21 cellular contexts compared by ENCODE assay signal in the genomic region with DNA sequence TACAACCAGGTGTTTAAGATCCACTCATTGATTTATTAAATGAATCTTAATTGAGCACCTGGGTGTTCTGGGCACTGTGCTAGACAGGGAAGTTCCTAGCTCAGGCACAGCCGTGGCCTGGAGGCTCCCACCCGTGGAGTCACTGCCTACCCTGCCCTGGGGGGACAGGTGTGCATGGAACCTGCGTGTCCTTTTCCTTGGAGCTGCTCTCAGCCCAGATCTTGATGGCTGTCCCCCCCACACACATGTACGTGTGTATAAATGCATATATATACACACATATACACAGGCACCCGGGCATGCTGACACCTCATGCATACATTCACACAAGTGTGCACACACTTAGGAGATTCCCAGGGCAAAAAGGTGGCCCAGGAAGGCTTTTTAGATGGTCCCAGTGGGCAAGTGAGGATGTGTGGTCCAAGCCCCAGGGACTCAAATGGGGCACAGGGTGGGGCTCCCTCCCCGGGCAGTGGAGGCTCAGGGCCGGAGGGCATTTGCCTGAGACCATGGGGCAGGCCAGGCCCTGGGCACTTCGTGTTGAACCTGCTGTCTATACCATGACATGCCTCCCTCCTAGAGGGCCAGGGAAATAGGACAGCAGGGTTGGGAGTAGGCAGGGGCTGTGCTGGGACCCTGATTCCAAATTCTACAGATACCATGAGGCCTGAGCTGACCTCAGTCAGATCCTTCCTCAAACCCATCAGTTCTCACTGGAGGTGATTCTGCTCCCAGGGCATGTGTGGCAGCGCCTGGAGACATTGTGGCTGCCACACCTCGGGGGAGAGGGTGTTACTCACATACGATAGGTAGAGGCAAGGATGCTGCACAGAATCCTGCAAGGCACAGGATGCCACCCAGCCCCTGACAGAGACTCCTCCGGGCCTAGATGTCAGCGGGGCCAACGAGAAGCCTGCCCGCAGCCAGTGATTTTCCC.
DNase-seq lines count a peak whose midpoint lies in the region; ATAC-seq and TF ChIP-seq lines count a peak whose summit lies in the region.
"Had no signal": no experiment of that assay in that cellular context is flagged by ENCODE, and none has a peak within 500 bp of the region (broad histone marks: within the 10 kb centered on the region; RNA-seq: fewer than 3 reads in every experiment).

No MANE protein-coding gene starts in this region.

- no peaks in the 10 kb centered on the region for H3K79me2 ChIP-seq in PC-3 (ENCODE audit: low read length)

- H2AK5ac ChIP-seq in mesenchymal stem cell (ENCODE audit: low read length, severe bottlenecking): no peak overlapping the region

- H3K79me1 ChIP-seq in mesenchymal stem cell (replicated peaks; ENCODE audit: low read length, poor library complexity, severe bottlenecking): peaks cover 37% of the 10 kb centered on the region

- no peak for DNase-seq in activated T-cell treated with anti-CD3 and anti-CD28 coated beads, Interleukin-2, amount 50 U/mL, for 24 hours
- DNase-seq in activated T-cell treated with anti-CD3 and anti-CD28 coated beads, Interleukin-2, amount 50 U/mL, for 4 hours: no peak
- DNase-seq in adipocyte (ENCODE audit: low read depth): no peak
- no peak for DNase-seq in mesenchymal stem cell
- DNase-seq in thoracic aorta (ENCODE audit: low spot score): no peak
- no peak for DNase-seq in left colon
- no peak for DNase-seq in PC-3
- no peak for DNase-seq in GDM1 (lab: John Stamatoyannopoulos, UW)
- DNase-seq: activated B cell treated with CpG ODN at 0.5 μM for 24 hours; activated CD4-positive, alpha-beta memory T cell treated with anti-CD3 and anti-CD28 coated beads, Interleukin-2, amount 10 ng/mL, durations not matched to agents 7 days and 5 days; CD8-positive, alpha-beta memory T cell; effector CD4-positive, alpha-beta T cell; naive B cell; NCI-H1436 treated with DMSO at 0.1 percent for 48 hours; NCI-H2171 treated with DMSO at 0.1 percent for 48 hours; NCI-H524 treated with DMSO at 0.1 percent for 48 hours; T1000 had no signal

- H3K27ac ChIP-seq in mesenchymal stem cell (ENCODE audit: low read length, poor library complexity, severe bottlenecking): no peak overlapping the region
- peak overlapping the region; percentile 90 to 92 for H3K27ac ChIP-seq in thoracic aorta
- H3K27ac ChIP-seq in PC-3 (ENCODE audit: low read length): no peak overlapping the region

- H3K9ac ChIP-seq in adipocyte (ENCODE audit: low read length) (peak overlapping the region; percentile 77), mesenchymal stem cell (ENCODE audit: low read length) (peak overlapping the region; percentile 15), PC-3 (ENCODE audit: low read length) (no peak overlapping the region)

- CTCF ChIA-PET in PC-3 (lab: Charles Lee): no interaction called here

- H3K9me3 ChIP-seq in adipocyte (ENCODE audit: control insufficient read depth, low read length) (no peaks in the 10 kb centered on the region), mesenchymal stem cell (ENCODE audit: control insufficient read depth, low read length) (no peaks in the 10 kb centered on the region), thoracic aorta (no peaks in the 10 kb centered on the region), PC-3 (ENCODE audit: low read length) (no peaks in the 10 kb centered on the region)
- H3K9me3 ChIP-seq: HAP-1 had no signal

- 94% methylated on average over 14 of the region's 15 CpGs for WGBS in mesenchymal stem cell

- H3K27me3 Mint-ChIP-seq in activated T-cell treated with anti-CD3 and anti-CD28 coated beads, Interleukin-2, amount 50 U/mL, for 24 hours: no peaks in the 10 kb centered on the region
- no peaks in the 10 kb centered on the region for H3K27me3 Mint-ChIP-seq in activated T-cell treated with anti-CD3 and anti-CD28 coated beads, Interleukin-2, amount 50 U/mL, for 4 hours (ENCODE audit: low read depth)
- H3K27me3 Mint-ChIP-seq: activated B cell treated with CpG ODN at 0.5 μM for 24 hours; activated CD4-positive, alpha-beta memory T cell treated with anti-CD3 and anti-CD28 coated beads, Interleukin-2, amount 10 ng/mL, durations not matched to agents 7 days and 5 days; CD8-positive, alpha-beta memory T cell; IgD-negative memory B cell; memory B cell; naive B cell; type B pancreatic cell had no signal

- H4K91ac ChIP-seq in mesenchymal stem cell (ENCODE audit: low read length): no peak overlapping the region

- no peak overlapping the region for H3K4ac ChIP-seq in mesenchymal stem cell (ENCODE audit: low read depth in 1 of 2, low read length in 2 of 2)

- peaks cover 24% of the 10 kb centered on the region for H3K4me1 ChIP-seq in adipocyte (ENCODE audit: control insufficient read depth, insufficient read depth, low read length)
- H3K4me1 ChIP-seq in mesenchymal stem cell (ENCODE audit: control insufficient read depth, insufficient read depth, low read depth, low read length): peaks cover 5% of the 10 kb centered on the region
- H3K4me1 ChIP-seq in thoracic aorta (ENCODE audit: control insufficient read depth in 1 of 2, low read depth in 2 of 2): peaks cover 26 to 44% of the 10 kb centered on the region in 2 donors
- no peaks in the 10 kb centered on the region for H3K4me1 ChIP-seq in PC-3 (ENCODE audit: insufficient read depth, low read length)
- H3K4me1 ChIP-seq: HAP-1 had no signal

- H3K18ac ChIP-seq in mesenchymal stem cell (ENCODE audit: low read depth in 1 of 2, low read length in 2 of 2): no peak overlapping the region

- H2AFZ ChIP-seq in mesenchymal stem cell (ENCODE audit: low read depth, low read length) (no peak overlapping the region), PC-3 (ENCODE audit: low read length) (no peak overlapping the region)

- no peak overlapping the region for H3K14ac ChIP-seq in mesenchymal stem cell (ENCODE audit: low read length in 2 of 2)

- no peaks in the 10 kb centered on the region for H3K27me3 ChIP-seq in adipocyte (replicated peaks; ENCODE audit: control insufficient read depth, insufficient read depth, low read length)
- no peaks in the 10 kb centered on the region for H3K27me3 ChIP-seq in mesenchymal stem cell (ENCODE audit: control insufficient read depth in 1 of 2, insufficient read depth in 1 of 2, low read length in 2 of 2)
- H3K27me3 ChIP-seq in thoracic aorta (replicated peaks; ENCODE audit: insufficient read depth): no peaks in the 10 kb centered on the region
- H3K27me3 ChIP-seq in PC-3 (ENCODE audit: low read length): no peaks in the 10 kb centered on the region

- no peak overlapping the region for H3K23ac ChIP-seq in mesenchymal stem cell (ENCODE audit: low read length in 2 of 2)

- POLR2A ChIA-PET in PC-3 (lab: Charles Lee; ENCODE audit: unreplicated experiment): no interaction called here

- no peak overlapping the region for H2BK5ac ChIP-seq in mesenchymal stem cell (ENCODE audit: low read depth, low read length, poor library complexity, severe bottlenecking)

- H3K4me3 ChIP-seq in adipocyte (ENCODE audit: low read length) (no peak overlapping the region), mesenchymal stem cell (ENCODE audit: insufficient read depth in 1 of 2, low read depth in 1 of 2, low read length in 2 of 2) (no peak overlapping the region), thoracic aorta (no peak overlapping the region), PC-3 (ENCODE audit: low read length) (no peak overlapping the region)
- H3K4me3 ChIP-seq: HAP-1 had no signal

- H3K36me3 ChIP-seq in adipocyte (ENCODE audit: control insufficient read depth, insufficient read depth, low read length, severe bottlenecking): peaks cover 28% of the 10 kb centered on the region
- peaks cover 41 to 76% of the 10 kb centered on the region in 2 experiments for H3K36me3 ChIP-seq in mesenchymal stem cell (ENCODE audit: control insufficient read depth in 1 of 2, insufficient read depth in 2 of 2, low read depth in 1 of 2, low read length in 2 of 2)
- H3K36me3 ChIP-seq in thoracic aorta: peaks cover 15% of the 10 kb centered on the region
- no peaks in the 10 kb centered on the region for H3K36me3 ChIP-seq in PC-3 (ENCODE audit: low read depth, low read length)
- H3K36me3 ChIP-seq: HAP-1 had no signal

- H2BK15ac ChIP-seq in mesenchymal stem cell (ENCODE audit: low read depth, poor library complexity, severe bottlenecking): no peak overlapping the region

- H2BK120ac ChIP-seq in mesenchymal stem cell (ENCODE audit: low read depth, low read length): no peak overlapping the region

- no peaks in the 10 kb centered on the region for H3K9me3 Mint-ChIP-seq in activated T-cell treated with anti-CD3 and anti-CD28 coated beads, Interleukin-2, amount 50 U/mL, for 24 hours
- no peaks in the 10 kb centered on the region for H3K9me3 Mint-ChIP-seq in activated T-cell treated with anti-CD3 and anti-CD28 coated beads, Interleukin-2, amount 50 U/mL, for 4 hours
- H3K9me3 Mint-ChIP-seq: activated B cell treated with CpG ODN at 0.5 μM for 24 hours; activated CD4-positive, alpha-beta memory T cell treated with anti-CD3 and anti-CD28 coated beads, Interleukin-2, amount 10 ng/mL, durations not matched to agents 7 days and 5 days; IgD-negative memory B cell; memory B cell; naive B cell; type B pancreatic cell had no signal

- H4K8ac ChIP-seq in mesenchymal stem cell (ENCODE audit: low read length): no peak overlapping the region

- no peak overlapping the region for H3K4me3 Mint-ChIP-seq in activated T-cell treated with anti-CD3 and anti-CD28 coated beads, Interleukin-2, amount 50 U/mL, for 24 hours
- no peak overlapping the region for H3K4me3 Mint-ChIP-seq in activated T-cell treated with anti-CD3 and anti-CD28 coated beads, Interleukin-2, amount 50 U/mL, for 4 hours
- H3K4me3 Mint-ChIP-seq: activated B cell treated with CpG ODN at 0.5 μM for 24 hours; activated CD4-positive, alpha-beta memory T cell treated with anti-CD3 and anti-CD28 coated beads, Interleukin-2, amount 10 ng/mL, durations not matched to agents 7 days and 5 days; CD8-positive, alpha-beta memory T cell; memory B cell; naive B cell; type B pancreatic cell had no signal

- BruUV-seq in PC-3 (replicated peaks; lab: Mats Ljungman, UMichigan): no TSS peak

- H3F3A ChIP-seq in PC-3 (ENCODE audit: low read length, unreplicated experiment): no peaks in the 10 kb centered on the region

- H2BK12ac ChIP-seq in mesenchymal stem cell (ENCODE audit: low read length in 2 of 2): no peak overlapping the region

- H3K4me1 Mint-ChIP-seq in activated T-cell treated with anti-CD3 and anti-CD28 coated beads, Interleukin-2, amount 50 U/mL, for 24 hours (ENCODE audit: low read depth): peaks cover 15% of the 10 kb centered on the region
- H3K4me1 Mint-ChIP-seq in activated T-cell treated with anti-CD3 and anti-CD28 coated beads, Interleukin-2, amount 50 U/mL, for 4 hours (ENCODE audit: low read depth): peaks cover 17% of the 10 kb centered on the region
- H3K4me1 Mint-ChIP-seq: activated B cell treated with CpG ODN at 0.5 μM for 24 hours, memory B cell had no signal

- no peaks in the 10 kb centered on the region for H4K20me1 ChIP-seq in PC-3 (ENCODE audit: low read length)

- ATAC-seq in activated T-cell treated with anti-CD3 and anti-CD28 coated beads, Interleukin-2, amount 50 U/mL, for 4 hours: no peak
- ATAC-seq in thoracic aorta (ENCODE audit: insufficient number of reproducible peaks, low FRiP score, low read depth): no peak
- no peak for ATAC-seq in left colon
- no peak for ATAC-seq in PC-3

- intact Hi-C loops in left colon (cut with DNase I, micrococcal nuclease) (no loop called here), PC-3 (cut with micrococcal nuclease) (no loop called here)

- H3K36me3 Mint-ChIP-seq in activated T-cell treated with anti-CD3 and anti-CD28 coated beads, Interleukin-2, amount 50 U/mL, for 24 hours (ENCODE audit: low read depth): peaks cover 73% of the 10 kb centered on the region
- peaks cover 15% of the 10 kb centered on the region for H3K36me3 Mint-ChIP-seq in activated T-cell treated with anti-CD3 and anti-CD28 coated beads, Interleukin-2, amount 50 U/mL, for 4 hours (ENCODE audit: insufficient read depth)
- H3K36me3 Mint-ChIP-seq: type B pancreatic cell had no signal

- TF ChIP-seq CTCF in thoracic aorta (IDR thresholded peaks at IDR 0.05) (no peak), PC-3 (conservative IDR thresholded peaks at IDR 0.05; ENCODE audit: low read depth, low read length) (no peak)

- H3K27ac Mint-ChIP-seq in activated T-cell treated with anti-CD3 and anti-CD28 coated beads, Interleukin-2, amount 50 U/mL, for 24 hours: peak overlapping the region; percentile 57
- H3K27ac Mint-ChIP-seq: activated B cell treated with CpG ODN at 0.5 μM for 24 hours had no signal

- H3K9me2 ChIP-seq in PC-3 (replicated peaks; ENCODE audit: low read length): no peaks in the 10 kb centered on the region

- H3K4me2 ChIP-seq in mesenchymal stem cell (ENCODE audit: low read length, poor library complexity, severe bottlenecking) (no peak overlapping the region), PC-3 (ENCODE audit: low read length) (no peak overlapping the region)

Comparison
In these comparisons a context has a peak if more than half of its experiments do, and no peak if none do; other contexts are left out.
1. H3K27ac ChIP-seq: peak in thoracic aorta (2 of 2); none in mesenchymal stem cell (single experiment) and PC-3 (single experiment).